ENCODE assay signal across 1 cellular context in the genomic region with DNA sequence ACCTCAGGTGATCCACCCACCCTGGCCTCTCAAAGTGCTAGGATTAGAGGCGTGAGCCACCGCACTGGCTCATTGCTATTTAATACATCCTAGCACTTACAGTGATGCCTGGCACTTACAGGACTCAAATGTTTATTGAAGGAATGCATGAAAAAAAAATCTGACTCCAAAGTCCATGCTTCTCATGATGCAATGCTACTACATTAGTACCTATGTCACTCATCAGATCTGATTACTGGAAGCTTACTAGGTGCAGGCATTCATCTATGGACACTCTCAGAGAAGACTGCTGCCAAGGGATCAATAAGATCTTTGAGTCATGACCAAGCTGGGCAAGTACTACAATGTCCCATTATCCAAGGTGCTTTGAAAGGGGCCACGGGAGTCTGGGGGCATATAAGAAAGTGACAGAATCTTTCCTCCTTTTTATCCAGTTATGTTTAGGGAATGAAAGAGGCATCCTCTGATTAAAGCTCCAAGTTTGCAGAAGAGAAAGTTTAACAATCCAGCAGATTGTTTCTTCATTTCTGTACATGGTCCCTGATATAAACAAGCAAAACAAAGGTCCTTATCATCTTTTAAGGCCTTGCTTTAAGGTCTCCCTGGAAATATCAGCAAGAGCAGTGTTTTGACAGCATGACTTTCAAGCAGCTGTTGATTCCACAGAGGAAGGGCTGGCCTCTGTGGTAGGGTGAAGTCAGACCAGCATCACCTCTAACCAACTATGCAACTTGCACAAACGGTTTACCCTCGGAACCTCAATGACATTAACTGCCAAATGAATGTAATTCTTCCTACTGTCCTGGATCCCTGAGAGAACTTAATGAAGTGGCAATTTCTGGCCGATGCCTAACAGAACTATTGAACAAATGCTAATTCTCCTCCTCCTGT.
TF ChIP-seq lines count a peak whose summit lies in the region.

No MANE protein-coding gene starts in this region.

TF ChIP-seq in HepG2, 621 proteins besides CTCF, POLR2A, EP300 and RAD21 (continued from another document and continues in another):
- TF ChIP-seq, protein P1, sequence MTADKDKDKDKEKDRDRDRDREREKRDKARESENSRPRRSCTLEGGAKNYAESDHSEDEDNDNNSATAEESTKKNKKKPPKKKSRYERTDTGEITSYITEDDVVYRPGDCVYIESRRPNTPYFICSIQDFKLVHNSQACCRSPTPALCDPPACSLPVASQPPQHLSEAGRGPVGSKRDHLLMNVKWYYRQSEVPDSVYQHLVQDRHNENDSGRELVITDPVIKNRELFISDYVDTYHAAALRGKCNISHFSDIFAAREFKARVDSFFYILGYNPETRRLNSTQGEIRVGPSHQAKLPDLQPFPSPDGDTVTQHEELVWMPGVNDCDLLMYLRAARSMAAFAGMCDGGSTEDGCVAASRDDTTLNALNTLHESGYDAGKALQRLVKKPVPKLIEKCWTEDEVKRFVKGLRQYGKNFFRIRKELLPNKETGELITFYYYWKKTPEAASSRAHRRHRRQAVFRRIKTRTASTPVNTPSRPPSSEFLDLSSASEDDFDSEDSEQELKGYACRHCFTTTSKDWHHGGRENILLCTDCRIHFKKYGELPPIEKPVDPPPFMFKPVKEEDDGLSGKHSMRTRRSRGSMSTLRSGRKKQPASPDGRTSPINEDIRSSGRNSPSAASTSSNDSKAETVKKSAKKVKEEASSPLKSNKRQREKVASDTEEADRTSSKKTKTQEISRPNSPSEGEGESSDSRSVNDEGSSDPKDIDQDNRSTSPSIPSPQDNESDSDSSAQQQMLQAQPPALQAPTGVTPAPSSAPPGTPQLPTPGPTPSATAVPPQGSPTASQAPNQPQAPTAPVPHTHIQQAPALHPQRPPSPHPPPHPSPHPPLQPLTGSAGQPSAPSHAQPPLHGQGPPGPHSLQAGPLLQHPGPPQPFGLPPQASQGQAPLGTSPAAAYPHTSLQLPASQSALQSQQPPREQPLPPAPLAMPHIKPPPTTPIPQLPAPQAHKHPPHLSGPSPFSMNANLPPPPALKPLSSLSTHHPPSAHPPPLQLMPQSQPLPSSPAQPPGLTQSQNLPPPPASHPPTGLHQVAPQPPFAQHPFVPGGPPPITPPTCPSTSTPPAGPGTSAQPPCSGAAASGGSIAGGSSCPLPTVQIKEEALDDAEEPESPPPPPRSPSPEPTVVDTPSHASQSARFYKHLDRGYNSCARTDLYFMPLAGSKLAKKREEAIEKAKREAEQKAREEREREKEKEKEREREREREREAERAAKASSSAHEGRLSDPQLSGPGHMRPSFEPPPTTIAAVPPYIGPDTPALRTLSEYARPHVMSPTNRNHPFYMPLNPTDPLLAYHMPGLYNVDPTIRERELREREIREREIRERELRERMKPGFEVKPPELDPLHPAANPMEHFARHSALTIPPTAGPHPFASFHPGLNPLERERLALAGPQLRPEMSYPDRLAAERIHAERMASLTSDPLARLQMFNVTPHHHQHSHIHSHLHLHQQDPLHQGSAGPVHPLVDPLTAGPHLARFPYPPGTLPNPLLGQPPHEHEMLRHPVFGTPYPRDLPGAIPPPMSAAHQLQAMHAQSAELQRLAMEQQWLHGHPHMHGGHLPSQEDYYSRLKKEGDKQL (CRISPR knock-in tag; IDR thresholded peaks at IDR 0.05; ENCODE audit: low read depth) = no peak
- TF ChIP-seq ETV5 (CRISPR knock-in tag; IDR thresholded peaks at IDR 0.05; ENCODE audit: borderline replicate concordance) (no peak), ZNF737 (CRISPR knock-in tag; IDR thresholded peaks at IDR 0.05; ENCODE audit: borderline replicate concordance) (no peak), CREB1 (IDR thresholded peaks at IDR 0.05) (0 out of 2 replicates have a peak, but pooled peaks have one; percentile 37), CREB1 (CRISPR knock-in tag; IDR thresholded peaks at IDR 0.05) (peak; percentile 83), ATF1 (CRISPR knock-in tag; IDR thresholded peaks at IDR 0.05) (no peak), KDM3A (CRISPR knock-in tag; IDR thresholded peaks at IDR 0.05; ENCODE audit: low read depth) (no peak), HNF4A (CRISPR knock-in tag; IDR thresholded peaks at IDR 0.05) (peak; percentile 93), PCBP1 (IDR thresholded peaks at IDR 0.05; ENCODE audit: borderline replicate concordance, low read depth, low read length) (no peak), NFATC3 (CRISPR knock-in tag; IDR thresholded peaks at IDR 0.05) (no peak), ZMAT3 (CRISPR knock-in tag; conservative IDR thresholded peaks at IDR 0.05) (no peak), CBX1 (IDR thresholded peaks at IDR 0.05; ENCODE audit: low read depth) (no peak), XBP1 (CRISPR knock-in tag; IDR thresholded peaks at IDR 0.05) (no peak), SRY (CRISPR knock-in tag; IDR thresholded peaks at IDR 0.05) (no peak), SUZ12 (IDR thresholded peaks at IDR 0.05; ENCODE audit: low read depth, low read length) (no peak), ZNF878 (CRISPR knock-in tag; IDR thresholded peaks at IDR 0.05) (0 out of 2 replicates have a peak, but pooled peaks have one; percentile 57), GATA4 (IDR thresholded peaks at IDR 0.05; ENCODE audit: borderline replicate concordance, low read depth) (no peak), NR2C2 (CRISPR knock-in tag; IDR thresholded peaks at IDR 0.05; ENCODE audit: borderline replicate concordance) (peak; percentile 43; the same call in 1 of the 2 replicates), ATF7 (IDR thresholded peaks at IDR 0.05) (peak; percentile 86), ATF7 (CRISPR knock-in tag; IDR thresholded peaks at IDR 0.05) (no peak), ONECUT2 (CRISPR knock-in tag; IDR thresholded peaks at IDR 0.05) (peak; percentile 62; the same call in 1 of the 2 replicates), RFXANK (CRISPR knock-in tag; IDR thresholded peaks at IDR 0.05) (no peak), ATAD3A (CRISPR knock-in tag; IDR thresholded peaks at IDR 0.05) (no peak), RCOR2 (CRISPR knock-in tag; IDR thresholded peaks at IDR 0.05) (0 out of 2 replicates have a peak, but pooled peaks have one; percentile 38)
- TF ChIP-seq, protein P2, sequence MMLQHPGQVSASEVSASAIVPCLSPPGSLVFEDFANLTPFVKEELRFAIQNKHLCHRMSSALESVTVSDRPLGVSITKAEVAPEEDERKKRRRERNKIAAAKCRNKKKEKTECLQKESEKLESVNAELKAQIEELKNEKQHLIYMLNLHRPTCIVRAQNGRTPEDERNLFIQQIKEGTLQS (CRISPR knock-in tag; IDR thresholded peaks at IDR 0.05) = peak; percentile 75
- TF ChIP-seq, protein P3, sequence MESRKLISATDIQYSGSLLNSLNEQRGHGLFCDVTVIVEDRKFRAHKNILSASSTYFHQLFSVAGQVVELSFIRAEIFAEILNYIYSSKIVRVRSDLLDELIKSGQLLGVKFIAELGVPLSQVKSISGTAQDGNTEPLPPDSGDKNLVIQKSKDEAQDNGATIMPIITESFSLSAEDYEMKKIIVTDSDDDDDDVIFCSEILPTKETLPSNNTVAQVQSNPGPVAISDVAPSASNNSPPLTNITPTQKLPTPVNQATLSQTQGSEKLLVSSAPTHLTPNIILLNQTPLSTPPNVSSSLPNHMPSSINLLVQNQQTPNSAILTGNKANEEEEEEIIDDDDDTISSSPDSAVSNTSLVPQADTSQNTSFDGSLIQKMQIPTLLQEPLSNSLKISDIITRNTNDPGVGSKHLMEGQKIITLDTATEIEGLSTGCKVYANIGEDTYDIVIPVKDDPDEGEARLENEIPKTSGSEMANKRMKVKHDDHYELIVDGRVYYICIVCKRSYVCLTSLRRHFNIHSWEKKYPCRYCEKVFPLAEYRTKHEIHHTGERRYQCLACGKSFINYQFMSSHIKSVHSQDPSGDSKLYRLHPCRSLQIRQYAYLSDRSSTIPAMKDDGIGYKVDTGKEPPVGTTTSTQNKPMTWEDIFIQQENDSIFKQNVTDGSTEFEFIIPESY (CRISPR knock-in tag; IDR thresholded peaks at IDR 0.05) = peak; percentile 74; the same call in 1 of the 2 replicates
- TF ChIP-seq, protein P4, sequence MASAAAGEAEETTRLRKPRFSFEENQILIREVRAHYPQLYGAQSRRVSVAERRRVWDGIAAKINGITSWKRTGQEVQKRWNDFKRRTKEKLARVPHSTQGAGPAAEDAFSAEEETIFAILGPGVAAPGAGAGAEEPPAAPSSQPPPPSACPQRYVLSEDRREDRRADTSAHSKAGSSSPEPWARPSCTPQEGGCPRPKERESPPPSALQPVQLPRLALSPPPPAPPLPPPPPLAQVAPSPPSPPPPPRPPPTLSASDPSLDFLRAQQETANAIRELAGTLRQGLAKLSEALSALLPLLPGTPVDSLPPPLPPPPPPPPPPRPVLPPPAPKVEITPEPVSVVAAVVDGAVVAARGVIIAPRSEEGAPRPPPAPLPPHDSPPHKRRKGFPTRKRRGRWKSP (CRISPR knock-in tag; IDR thresholded peaks at IDR 0.05) = peak; percentile 54; the same call in 1 of the 2 replicates
- TF ChIP-seq, protein P5, sequence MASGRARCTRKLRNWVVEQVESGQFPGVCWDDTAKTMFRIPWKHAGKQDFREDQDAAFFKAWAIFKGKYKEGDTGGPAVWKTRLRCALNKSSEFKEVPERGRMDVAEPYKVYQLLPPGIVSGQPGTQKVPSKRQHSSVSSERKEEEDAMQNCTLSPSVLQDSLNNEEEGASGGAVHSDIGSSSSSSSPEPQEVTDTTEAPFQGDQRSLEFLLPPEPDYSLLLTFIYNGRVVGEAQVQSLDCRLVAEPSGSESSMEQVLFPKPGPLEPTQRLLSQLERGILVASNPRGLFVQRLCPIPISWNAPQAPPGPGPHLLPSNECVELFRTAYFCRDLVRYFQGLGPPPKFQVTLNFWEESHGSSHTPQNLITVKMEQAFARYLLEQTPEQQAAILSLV (CRISPR knock-in tag; IDR thresholded peaks at IDR 0.05; ENCODE audit: borderline replicate concordance) = no peak
- TF ChIP-seq, protein P6, sequence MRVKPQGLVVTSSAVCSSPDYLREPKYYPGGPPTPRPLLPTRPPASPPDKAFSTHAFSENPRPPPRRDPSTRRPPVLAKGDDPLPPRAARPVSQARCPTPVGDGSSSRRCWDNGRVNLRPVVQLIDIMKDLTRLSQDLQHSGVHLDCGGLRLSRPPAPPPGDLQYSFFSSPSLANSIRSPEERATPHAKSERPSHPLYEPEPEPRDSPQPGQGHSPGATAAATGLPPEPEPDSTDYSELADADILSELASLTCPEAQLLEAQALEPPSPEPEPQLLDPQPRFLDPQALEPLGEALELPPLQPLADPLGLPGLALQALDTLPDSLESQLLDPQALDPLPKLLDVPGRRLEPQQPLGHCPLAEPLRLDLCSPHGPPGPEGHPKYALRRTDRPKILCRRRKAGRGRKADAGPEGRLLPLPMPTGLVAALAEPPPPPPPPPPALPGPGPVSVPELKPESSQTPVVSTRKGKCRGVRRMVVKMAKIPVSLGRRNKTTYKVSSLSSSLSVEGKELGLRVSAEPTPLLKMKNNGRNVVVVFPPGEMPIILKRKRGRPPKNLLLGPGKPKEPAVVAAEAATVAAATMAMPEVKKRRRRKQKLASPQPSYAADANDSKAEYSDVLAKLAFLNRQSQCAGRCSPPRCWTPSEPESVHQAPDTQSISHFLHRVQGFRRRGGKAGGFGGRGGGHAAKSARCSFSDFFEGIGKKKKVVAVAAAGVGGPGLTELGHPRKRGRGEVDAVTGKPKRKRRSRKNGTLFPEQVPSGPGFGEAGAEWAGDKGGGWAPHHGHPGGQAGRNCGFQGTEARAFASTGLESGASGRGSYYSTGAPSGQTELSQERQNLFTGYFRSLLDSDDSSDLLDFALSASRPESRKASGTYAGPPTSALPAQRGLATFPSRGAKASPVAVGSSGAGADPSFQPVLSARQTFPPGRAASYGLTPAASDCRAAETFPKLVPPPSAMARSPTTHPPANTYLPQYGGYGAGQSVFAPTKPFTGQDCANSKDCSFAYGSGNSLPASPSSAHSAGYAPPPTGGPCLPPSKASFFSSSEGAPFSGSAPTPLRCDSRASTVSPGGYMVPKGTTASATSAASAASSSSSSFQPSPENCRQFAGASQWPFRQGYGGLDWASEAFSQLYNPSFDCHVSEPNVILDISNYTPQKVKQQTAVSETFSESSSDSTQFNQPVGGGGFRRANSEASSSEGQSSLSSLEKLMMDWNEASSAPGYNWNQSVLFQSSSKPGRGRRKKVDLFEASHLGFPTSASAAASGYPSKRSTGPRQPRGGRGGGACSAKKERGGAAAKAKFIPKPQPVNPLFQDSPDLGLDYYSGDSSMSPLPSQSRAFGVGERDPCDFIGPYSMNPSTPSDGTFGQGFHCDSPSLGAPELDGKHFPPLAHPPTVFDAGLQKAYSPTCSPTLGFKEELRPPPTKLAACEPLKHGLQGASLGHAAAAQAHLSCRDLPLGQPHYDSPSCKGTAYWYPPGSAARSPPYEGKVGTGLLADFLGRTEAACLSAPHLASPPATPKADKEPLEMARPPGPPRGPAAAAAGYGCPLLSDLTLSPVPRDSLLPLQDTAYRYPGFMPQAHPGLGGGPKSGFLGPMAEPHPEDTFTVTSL (CRISPR knock-in tag; IDR thresholded peaks at IDR 0.05; ENCODE audit: borderline replicate concordance) = no peak
- TF ChIP-seq, protein P7, sequence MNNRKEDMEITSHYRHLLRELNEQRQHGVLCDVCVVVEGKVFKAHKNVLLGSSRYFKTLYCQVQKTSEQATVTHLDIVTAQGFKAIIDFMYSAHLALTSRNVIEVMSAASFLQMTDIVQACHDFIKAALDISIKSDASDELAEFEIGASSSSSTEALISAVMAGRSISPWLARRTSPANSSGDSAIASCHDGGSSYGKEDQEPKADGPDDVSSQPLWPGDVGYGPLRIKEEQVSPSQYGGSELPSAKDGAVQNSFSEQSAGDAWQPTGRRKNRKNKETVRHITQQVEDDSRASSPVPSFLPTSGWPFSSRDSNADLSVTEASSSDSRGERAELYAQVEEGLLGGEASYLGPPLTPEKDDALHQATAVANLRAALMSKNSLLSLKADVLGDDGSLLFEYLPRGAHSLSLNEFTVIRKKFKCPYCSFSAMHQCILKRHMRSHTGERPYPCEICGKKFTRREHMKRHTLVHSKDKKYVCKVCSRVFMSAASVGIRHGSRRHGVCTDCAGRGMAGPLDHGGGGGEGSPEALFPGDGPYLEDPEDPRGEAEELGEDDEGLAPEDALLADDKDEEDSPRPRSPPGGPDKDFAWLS (CRISPR knock-in tag; IDR thresholded peaks at IDR 0.05; ENCODE audit: borderline replicate concordance) = no peak
- TF ChIP-seq, protein P8, sequence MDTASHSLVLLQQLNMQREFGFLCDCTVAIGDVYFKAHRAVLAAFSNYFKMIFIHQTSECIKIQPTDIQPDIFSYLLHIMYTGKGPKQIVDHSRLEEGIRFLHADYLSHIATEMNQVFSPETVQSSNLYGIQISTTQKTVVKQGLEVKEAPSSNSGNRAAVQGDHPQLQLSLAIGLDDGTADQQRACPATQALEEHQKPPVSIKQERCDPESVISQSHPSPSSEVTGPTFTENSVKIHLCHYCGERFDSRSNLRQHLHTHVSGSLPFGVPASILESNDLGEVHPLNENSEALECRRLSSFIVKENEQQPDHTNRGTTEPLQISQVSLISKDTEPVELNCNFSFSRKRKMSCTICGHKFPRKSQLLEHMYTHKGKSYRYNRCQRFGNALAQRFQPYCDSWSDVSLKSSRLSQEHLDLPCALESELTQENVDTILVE (CRISPR knock-in tag; IDR thresholded peaks at IDR 0.05) = peak; percentile 26; the same call in 1 of the 2 replicates
- TF ChIP-seq, protein P9, sequence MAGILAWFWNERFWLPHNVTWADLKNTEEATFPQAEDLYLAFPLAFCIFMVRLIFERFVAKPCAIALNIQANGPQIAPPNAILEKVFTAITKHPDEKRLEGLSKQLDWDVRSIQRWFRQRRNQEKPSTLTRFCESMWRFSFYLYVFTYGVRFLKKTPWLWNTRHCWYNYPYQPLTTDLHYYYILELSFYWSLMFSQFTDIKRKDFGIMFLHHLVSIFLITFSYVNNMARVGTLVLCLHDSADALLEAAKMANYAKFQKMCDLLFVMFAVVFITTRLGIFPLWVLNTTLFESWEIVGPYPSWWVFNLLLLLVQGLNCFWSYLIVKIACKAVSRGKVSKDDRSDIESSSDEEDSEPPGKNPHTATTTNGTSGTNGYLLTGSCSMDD (CRISPR knock-in tag; IDR thresholded peaks at IDR 0.05) = no peak
